Comparison of ENCODE assay signal across 27 cellular contexts in genomic region chr14:90608281-90608680, GRCh38.
DNase-seq lines count a peak whose midpoint lies in the region; ATAC-seq lines count a peak whose summit lies in the region.
"Had no signal": no experiment of that assay in that cellular context is flagged by ENCODE, and none has a peak within 500 bp of the region (broad histone marks: within the 10 kb centered on the region; RNA-seq: fewer than 3 reads in every experiment).

No MANE protein-coding gene starts in this region.

- H2AK5ac ChIP-seq in neuronal stem cell (ENCODE audit: low read depth, low read length): no peak overlapping the region

- H3K4me3 ChIP-seq in BLaER1 treated with 17β-estradiol and CSF1 and Interleukin-3, amounts not matched to agents 10 nM and 100 nM: no peak overlapping the region
- H3K4me3 ChIP-seq in neuronal stem cell (ENCODE audit: low read length in 2 of 2): no peak overlapping the region
- H3K4me3 ChIP-seq in CD8-positive, alpha-beta memory T cell (ENCODE audit: low read length): no peak overlapping the region
- H3K4me3 ChIP-seq: ascending aorta, left ventricle myocardium inferior, suprapubic skin had no signal

- H3K4me1 Mint-ChIP-seq in activated T-helper 17 cell treated with anti-CD3 and anti-CD28 coated beads, Interleukin-2, amount 50 U/mL, for 72 hours: peaks cover 4% of the 10 kb centered on the region
- no peaks in the 10 kb centered on the region for H3K4me1 Mint-ChIP-seq in CD8-positive, alpha-beta memory T cell

- H3K36me3 Mint-ChIP-seq in activated T-helper 17 cell treated with anti-CD3 and anti-CD28 coated beads, Interleukin-2, amount 50 U/mL, for 72 hours (ENCODE audit: low read depth): no peaks in the 10 kb centered on the region
- H3K36me3 Mint-ChIP-seq in CD8-positive, alpha-beta memory T cell: no peaks in the 10 kb centered on the region
- H3K36me3 Mint-ChIP-seq: CD8-positive, alpha-beta T cell; natural killer cell treated with Interleukin-12 subunit alpha and Interleukin-12 subunit beta and Interleukin-15 and Interleukin-18, amount 100 ng/mL, for 72 hours had no signal

- peak overlapping the region; percentile 14 to 87 (median 48); a peak in 21 of 22 replicates for H3K4me2 ChIP-seq in BLaER1 treated with 17β-estradiol and CSF1 and Interleukin-3, amounts not matched to agents 10 nM and 100 nM
- no peak overlapping the region for H3K4me2 ChIP-seq in neuronal stem cell (ENCODE audit: insufficient read depth, low read length, poor library complexity, severe bottlenecking)
- H3K4me2 ChIP-seq: KMS-11, SK-N-SH had no signal

- H2BK15ac ChIP-seq in neuronal stem cell (ENCODE audit: low read length): no peak overlapping the region

- H3K14ac ChIP-seq in neuronal stem cell (ENCODE audit: low read length): no peak overlapping the region

- H3K9me3 Mint-ChIP-seq in activated T-helper 17 cell treated with anti-CD3 and anti-CD28 coated beads, Interleukin-2, amount 50 U/mL, for 72 hours: no peaks in the 10 kb centered on the region
- H3K9me3 Mint-ChIP-seq in CD8-positive, alpha-beta memory T cell: peaks cover 0 to 2% (median 0%) of the 10 kb centered on the region in 5 donors
- H3K9me3 Mint-ChIP-seq: activated naive CD4-positive, alpha-beta T cell treated with anti-CD3 and anti-CD28 coated beads for 36 hours; activated T-cell treated with anti-CD3 and anti-CD28 coated beads, Interleukin-2, amount 50 U/mL, for 4 hours; CD8-positive, alpha-beta T cell; mesothelial cell of epicardium; natural killer cell treated with Interleukin-12 subunit alpha and Interleukin-12 subunit beta and Interleukin-15 and Interleukin-18, amount 100 ng/mL, for 72 hours had no signal

- H3K23ac ChIP-seq in neuronal stem cell (ENCODE audit: low read depth, low read length, poor library complexity): no peak overlapping the region

- peak overlapping the region in 1 of 11 experiments; percentile 25; a peak in 1 of 22 replicates for H3K9ac ChIP-seq in BLaER1 treated with 17β-estradiol and CSF1 and Interleukin-3, amounts not matched to agents 10 nM and 100 nM
- H3K9ac ChIP-seq in neuronal stem cell (ENCODE audit: low read depth, low read length, poor library complexity): no peak overlapping the region
- H3K9ac ChIP-seq: KMS-11, SK-N-SH had no signal

- H4K8ac ChIP-seq in neuronal stem cell (ENCODE audit: low read depth, low read length): no peak overlapping the region

- H3K27me3 ChIP-seq in BLaER1 treated with 17β-estradiol and CSF1 and Interleukin-3, amounts not matched to agents 10 nM and 100 nM: peaks cover 0 to 14% (median 0%) of the 10 kb centered on the region in 11 experiments; a peak in 5 of 22 replicates
- no peaks in the 10 kb centered on the region for H3K27me3 ChIP-seq in neuronal stem cell (ENCODE audit: control insufficient read depth in 3 of 3, insufficient read depth in 3 of 3, low read depth in 1 of 3, low read length in 3 of 3)
- H3K27me3 ChIP-seq in CD8-positive, alpha-beta memory T cell (ENCODE audit: insufficient read depth, low read length, poor library complexity, severe bottlenecking): no peaks in the 10 kb centered on the region
- H3K27me3 ChIP-seq: ascending aorta, foreskin keratinocyte, suprapubic skin had no signal

- no peak overlapping the region for H3K4me3 Mint-ChIP-seq in activated T-helper 17 cell treated with anti-CD3 and anti-CD28 coated beads, Interleukin-2, amount 50 U/mL, for 72 hours
- H3K4me3 Mint-ChIP-seq in CD8-positive, alpha-beta memory T cell: peak overlapping the region in 1 of 7 donors; percentile 65
- H3K4me3 Mint-ChIP-seq: activated naive CD4-positive, alpha-beta T cell treated with anti-CD3 and anti-CD28 coated beads for 36 hours; activated T-cell treated with anti-CD3 and anti-CD28 coated beads, Interleukin-2, amount 50 U/mL, for 4 hours; CD8-positive, alpha-beta T cell; mesothelial cell of epicardium; natural killer cell treated with Interleukin-12 subunit alpha and Interleukin-12 subunit beta and Interleukin-15 and Interleukin-18, amount 100 ng/mL, for 72 hours had no signal

- POLR2A ChIA-PET in CD8-positive, alpha-beta memory T cell (lab: Charles Lee): no interaction called here

- no peak overlapping the region for H2AFZ ChIP-seq in neuronal stem cell (ENCODE audit: low read length)

- H3K27ac ChIP-seq in BLaER1 treated with 17β-estradiol and CSF1 and Interleukin-3, amounts not matched to agents 10 nM and 100 nM: peak overlapping the region in 4 of 11 experiments; percentile 23 to 42 (median 36); a peak in 6 of 22 replicates
- no peak overlapping the region for H3K27ac ChIP-seq in neuronal stem cell (replicated peaks; ENCODE audit: low read length)
- H3K27ac ChIP-seq in CD8-positive, alpha-beta memory T cell (ENCODE audit: low read depth, low read length): no peak overlapping the region
- H3K27ac ChIP-seq: foreskin keratinocyte, KMS-11, RWPE1, suprapubic skin had no signal

- H3K79me1 ChIP-seq in neuronal stem cell (ENCODE audit: low read depth, low read length): no peaks in the 10 kb centered on the region

- H3K18ac ChIP-seq in neuronal stem cell (ENCODE audit: low read length): peak overlapping the region; percentile 64

- no CpG with 5 or more reads among the region's 11 CpGs for WGBS in neuronal stem cell (ENCODE audit: extremely low coverage in 2 of 2, insufficient read length in 2 of 2, insufficient replicate concordance in 1 of 2), 2 donors

- H2BK5ac ChIP-seq in neuronal stem cell (ENCODE audit: low read length): no peak overlapping the region

- H2BK120ac ChIP-seq in neuronal stem cell (ENCODE audit: low read depth, low read length): no peak overlapping the region

- no peak overlapping the region for H2BK12ac ChIP-seq in neuronal stem cell (ENCODE audit: low read length)

- peaks cover 35 to 92% (median 42%) of the 10 kb centered on the region in 10 experiments for H3K4me1 ChIP-seq in BLaER1 treated with 17β-estradiol and CSF1 and Interleukin-3, amounts not matched to agents 10 nM and 100 nM
- peaks cover 8 to 22% of the 10 kb centered on the region in 2 donors for H3K4me1 ChIP-seq in neuronal stem cell (ENCODE audit: control insufficient read depth in 2 of 2, insufficient read depth in 1 of 2, low read depth in 1 of 2, low read length in 2 of 2)
- H3K4me1 ChIP-seq in CD8-positive, alpha-beta memory T cell (ENCODE audit: insufficient read depth, low read length): no peaks in the 10 kb centered on the region
- H3K4me1 ChIP-seq: foreskin keratinocyte, suprapubic skin had no signal

- H3K9me3 ChIP-seq in BLaER1 treated with 17β-estradiol and CSF1 and Interleukin-3, amounts not matched to agents 10 nM and 100 nM (replicated peaks in 1 of 11): no peaks in the 10 kb centered on the region
- no peaks in the 10 kb centered on the region for H3K9me3 ChIP-seq in neuronal stem cell (replicated peaks in 1 of 2; ENCODE audit: control insufficient read depth in 2 of 2, insufficient read depth in 1 of 2, low read depth in 1 of 2, low read length in 2 of 2)
- H3K9me3 ChIP-seq in CD8-positive, alpha-beta memory T cell (ENCODE audit: low read length): no peaks in the 10 kb centered on the region
- H3K9me3 ChIP-seq: ascending aorta, left ventricle myocardium inferior, SK-N-SH, suprapubic skin had no signal

- no peaks in the 10 kb centered on the region for H4K20me1 ChIP-seq in BLaER1 treated with 17β-estradiol and CSF1 and Interleukin-3, amounts not matched to agents 10 nM and 100 nM

- DNase-seq in M059J (ENCODE audit: low read depth) (peak; percentile 7), neuronal stem cell (ENCODE audit: low spot score) (no peak), inferior parietal cortex (ENCODE audit: extremely low spot score) (no peak)
- no peak for DNase-seq in CD8-positive, alpha-beta memory T cell
- DNase-seq: activated CD4-positive, CD25-positive, alpha-beta regulatory T cell; activated CD8-positive, alpha-beta memory T cell treated with anti-CD3 and anti-CD28 coated beads for 24 hours; activated naive CD4-positive, alpha-beta T cell treated with anti-CD3 and anti-CD28 coated beads for 36 hours; activated T-cell treated with anti-CD3 and anti-CD28 coated beads, Interleukin-2, amount 50 U/mL, for 4 hours; CD8-positive, alpha-beta T cell; DMS53; erythroblast; foreskin keratinocyte; GF-D8; left ventricle myocardium inferior; NCI-H1417; NK-92 treated with Interleukin-12 subunit alpha and Interleukin-12 subunit beta, amount 100 ng/mL, for 24 hours; SK-N-SH had no signal

- H3K27me3 Mint-ChIP-seq in activated T-helper 17 cell treated with anti-CD3 and anti-CD28 coated beads, Interleukin-2, amount 50 U/mL, for 72 hours: peaks cover 14% of the 10 kb centered on the region
- peaks cover 7 to 36% of the 10 kb centered on the region in 2 donors for H3K27me3 Mint-ChIP-seq in CD8-positive, alpha-beta memory T cell

- no peak overlapping the region for H3K27ac Mint-ChIP-seq in activated T-helper 17 cell treated with anti-CD3 and anti-CD28 coated beads, Interleukin-2, amount 50 U/mL, for 72 hours
- H3K27ac Mint-ChIP-seq in CD8-positive, alpha-beta memory T cell: peak overlapping the region in 1 of 8 donors; percentile 46
- H3K27ac Mint-ChIP-seq: activated naive CD4-positive, alpha-beta T cell treated with anti-CD3 and anti-CD28 coated beads for 36 hours; CD8-positive, alpha-beta T cell; mesothelial cell of epicardium; natural killer cell treated with Interleukin-12 subunit alpha and Interleukin-12 subunit beta and Interleukin-15 and Interleukin-18, amount 100 ng/mL, for 72 hours had no signal

- no peak overlapping the region for H3K4ac ChIP-seq in neuronal stem cell (ENCODE audit: low read length)

- CTCF ChIA-PET in CD8-positive, alpha-beta memory T cell (lab: Charles Lee): no interaction called here

- no peak overlapping the region for H4K91ac ChIP-seq in neuronal stem cell (ENCODE audit: low read depth, low read length, poor library complexity)

- peak; percentile 56 for ATAC-seq in activated T-helper 17 cell treated with anti-CD3 and anti-CD28 coated beads, Interleukin-2, amount 50 U/mL, for 72 hours (replicated peaks)
- ATAC-seq in HG02981 (IDR thresholded peaks at IDR 0.05; ENCODE audit: unreplicated experiment): no peak
- no peak for ATAC-seq in GM18861 (IDR thresholded peaks at IDR 0.05; ENCODE audit: unreplicated experiment)
- ATAC-seq: activated T-cell treated with anti-CD3 and anti-CD28 coated beads, Interleukin-2, amount 50 U/mL, for 4 hours; CD8-positive, alpha-beta T cell; foreskin keratinocyte; natural killer cell treated with Interleukin-12 subunit alpha and Interleukin-12 subunit beta and Interleukin-15 and Interleukin-18, amount 100 ng/mL, for 72 hours had no signal

- H3K36me3 ChIP-seq in BLaER1 treated with 17β-estradiol and CSF1 and Interleukin-3, amounts not matched to agents 10 nM and 100 nM: peaks cover 0 to 4% (median 0%) of the 10 kb centered on the region in 11 experiments; a peak in 1 of 22 replicates
- H3K36me3 ChIP-seq in neuronal stem cell (replicated peaks in 1 of 2; ENCODE audit: control insufficient read depth in 2 of 2, insufficient read depth in 2 of 2, low read length in 2 of 2): no peaks in the 10 kb centered on the region
- H3K36me3 ChIP-seq in CD8-positive, alpha-beta memory T cell (ENCODE audit: insufficient read depth, low read length): no peaks in the 10 kb centered on the region
- H3K36me3 ChIP-seq: ascending aorta had no signal
